ENCODE assay signal across 8 cellular contexts in the genomic region with DNA sequence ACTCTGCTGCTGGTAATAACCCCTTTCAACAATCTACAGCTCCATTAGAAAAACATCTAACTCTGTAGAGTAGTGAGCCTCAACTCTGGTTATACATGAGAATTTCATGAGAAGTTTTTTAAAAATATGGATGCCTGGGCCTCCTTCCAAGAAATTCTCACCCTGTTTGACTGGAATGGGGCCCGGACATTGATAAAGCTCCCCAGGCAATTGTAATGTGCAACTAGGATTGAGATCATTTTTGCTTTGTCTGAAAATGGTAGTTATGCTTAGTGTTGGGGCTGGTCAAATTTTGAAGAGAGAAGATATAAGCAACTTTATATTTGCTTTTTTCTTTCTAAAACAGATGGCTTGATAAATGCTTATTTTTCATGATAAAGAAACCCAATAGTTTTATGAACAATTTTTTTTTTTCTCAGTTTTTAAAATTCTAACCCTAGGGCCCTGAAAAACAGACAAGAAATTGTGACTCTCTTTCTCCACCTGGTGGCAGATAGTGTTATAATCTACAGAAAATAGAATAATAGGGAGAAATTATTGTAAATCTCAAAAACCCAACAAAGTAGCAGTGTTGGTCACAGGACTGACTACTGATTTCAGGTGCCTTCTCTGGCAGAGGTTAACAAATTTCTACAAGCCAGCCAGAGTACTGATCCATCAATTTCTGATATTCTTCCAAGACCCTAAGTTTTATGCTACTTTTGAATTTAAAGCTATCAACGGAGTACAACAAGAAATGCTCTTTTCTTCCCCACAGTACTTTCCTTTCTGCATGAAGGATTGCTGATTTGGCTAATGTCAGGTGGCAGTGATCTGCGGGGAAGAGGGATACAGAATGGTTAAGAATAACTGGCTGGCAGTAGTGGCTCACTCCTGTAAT.
DNase-seq lines count a peak whose midpoint lies in the region; ATAC-seq and TF ChIP-seq lines count a peak whose summit lies in the region.

No MANE protein-coding gene starts in this region.

- peak; percentile 27 for DNase-seq in AG20443 (ENCODE audit: low spot score)
- DNase-seq in HCT116 (ENCODE audit: low read depth, low spot score): no peak
- DNase-seq in iris pigment epithelial cell (ENCODE audit: low read depth): peak; percentile 47
- no peak for DNase-seq in vagina (ENCODE audit: extremely low spot score in 2 of 2)
- no peak for DNase-seq in NCI-H2107 (lab: John Stamatoyannopoulos, UW)
- DNase-seq in activated effector memory CD4-positive, alpha-beta T cell treated with anti-CD3 and anti-CD28 coated beads, Interleukin-2, amount 50 U/mL, for 16 hours: no peak

- H2AFZ ChIP-seq in HCT116 (ENCODE audit: low read depth, low read length, poor library complexity, severe bottlenecking): peak overlapping the region; percentile 98

- ATAC-seq in HCT116 (peak; percentile 61; the same call in 1 of the 2 replicates), HG02840 (IDR thresholded peaks at IDR 0.05; ENCODE audit: low FRiP score, unreplicated experiment) (no peak)

- RAD21 ChIA-PET in HCT116 (lab: Charles Lee; ENCODE audit: low non-redundant PET in 1 of 2, low total read pairs in 2 of 2, uncharacterized antibody in 2 of 2, unreplicated experiment in 2 of 2): interaction anchor here (0.7 to 1.6 kb wide), 4 partner anchors 175 to 181 kb away, joined by 3 to 10 read pairs (median 4); a partner anchor contains a TSS

- BruUV-seq in HCT116 (replicated peaks; lab: Mats Ljungman, UMichigan): no TSS peak

- no peaks in the 10 kb centered on the region for H3K27me3 ChIP-seq in HCT116 (ENCODE audit: insufficient read depth, low read length)
- H3K27me3 ChIP-seq in vagina: no peaks in the 10 kb centered on the region

- intact Hi-C loops in HCT116 (cut with micrococcal nuclease): loop anchor here (1.0 kb wide), 2 partner anchors 175 to 181 kb away; a partner anchor contains a TSS
- intact Hi-C loops in vagina (cut with DNase I): no loop called here

- 0 out of 2 replicates have a peak overlapping the region, but pooled peaks have one; percentile 24 for H3K4me2 ChIP-seq in HCT116 (ENCODE audit: low read length)

- H3K4me1 ChIP-seq in HCT116 (ENCODE audit: control insufficient read depth in 1 of 2, insufficient read depth in 2 of 2, low read length in 2 of 2): peaks cover 18 to 48% of the 10 kb centered on the region in 2 experiments
- H3K4me1 ChIP-seq in vagina: no peaks in the 10 kb centered on the region

- POLR2A ChIA-PET in HCT116 (lab: Charles Lee): interaction anchor here (1.4 to 3.9 kb wide), 2 partner anchors 170 to 175 kb away, joined by 5 to 33 read pairs; a partner anchor contains a TSS

- H3K9ac ChIP-seq in HCT116 (ENCODE audit: low read length): no peak overlapping the region

- peak; percentile 71 for TF ChIP-seq RAD21 in HCT116 (IDR thresholded peaks at IDR 0.05; ENCODE audit: low read depth)

- H3K9me3 ChIP-seq in HCT116 (ENCODE audit: control insufficient read depth in 1 of 2, insufficient read depth in 1 of 2, low read depth in 1 of 2, low read length in 2 of 2) (no peaks in the 10 kb centered on the region), vagina (no peaks in the 10 kb centered on the region)

- H3K9me2 ChIP-seq in HCT116 (ENCODE audit: insufficient read depth): no peaks in the 10 kb centered on the region

- TF ChIP-seq CTCF in HCT116 (IDR thresholded peaks at IDR 0.05 in 2 of 3, conservative IDR thresholded peaks at IDR 0.05 in 1 of 3; ENCODE audit: borderline replicate concordance in 1 of 3, insufficient read depth in 1 of 3, low read depth in 2 of 3, low read length in 2 of 3) (peak; percentile 30 to 66 (median 63); a peak in 4 of 6 replicates), WI38 (IDR thresholded peaks at IDR 0.05; ENCODE audit: low read depth, low read length) (peak; percentile 19; the same call in 1 of the 2 replicates), vagina (IDR thresholded peaks at IDR 0.05) (peak; percentile 29 to 66 (median 32))

- CTCF ChIA-PET in HCT116 (lab: Charles Lee): interaction anchor here (0.6 to 5.2 kb wide), 9 partner anchors 8 to 181 kb away, joined by 3 to 55 read pairs (median 3); a partner anchor contains a TSS

- H3K79me2 ChIP-seq in HCT116 (ENCODE audit: insufficient read depth, low read length): no peaks in the 10 kb centered on the region

- H3K36me3 ChIP-seq in HCT116 (ENCODE audit: control insufficient read depth in 1 of 2, insufficient read depth in 2 of 2, low read length in 2 of 2): no peaks in the 10 kb centered on the region
- no peaks in the 10 kb centered on the region for H3K36me3 ChIP-seq in vagina

- no peak for TF ChIP-seq POLR2A in HCT116 (IDR thresholded peaks at IDR 0.05; ENCODE audit: borderline replicate concordance, extremely low read depth, insufficient read depth, insufficient read length)
- TF ChIP-seq POLR2A in vagina (IDR thresholded peaks at IDR 0.05): no peak

- H4K20me1 ChIP-seq in HCT116 (ENCODE audit: insufficient read depth): no peaks in the 10 kb centered on the region

- H3K4me3 ChIP-seq in HCT116 (replicated peaks in 1 of 2; ENCODE audit: low read depth in 1 of 2, low read length in 2 of 2) (no peak overlapping the region), WI38 (ENCODE audit: low read depth, low read length) (no peak overlapping the region), vagina (no peak overlapping the region)

- H3K27ac ChIP-seq in HCT116 (ENCODE audit: low read depth, low read length) (peak overlapping the region; percentile 62; the same call in 1 of the 2 replicates), vagina (no peak overlapping the region)

TF ChIP-seq in HCT116, 20 proteins besides CTCF, POLR2A, EP300 and RAD21:
- TF ChIP-seq ZFX (IDR thresholded peaks at IDR 0.05) (no peak), POLR2AphosphoS5 (IDR thresholded peaks at IDR 0.05; ENCODE audit: low read depth, low read length) (no peak), EZH2 (IDR thresholded peaks at IDR 0.05) (no peak), SIN3A (IDR thresholded peaks at IDR 0.05; ENCODE audit: low read depth) (no peak), ELF1 (IDR thresholded peaks at IDR 0.05; ENCODE audit: borderline replicate concordance, low read depth) (no peak), CEBPB (IDR thresholded peaks at IDR 0.05; ENCODE audit: low read depth) (no peak), FOSL1 (IDR thresholded peaks at IDR 0.05; ENCODE audit: low read depth) (no peak; the same call in 1 of the 2 replicates), ZNF274 (IDR thresholded peaks at IDR 0.05; ENCODE audit: low read depth, low read length) (no peak)
- TF ChIP-seq, protein P1, sequence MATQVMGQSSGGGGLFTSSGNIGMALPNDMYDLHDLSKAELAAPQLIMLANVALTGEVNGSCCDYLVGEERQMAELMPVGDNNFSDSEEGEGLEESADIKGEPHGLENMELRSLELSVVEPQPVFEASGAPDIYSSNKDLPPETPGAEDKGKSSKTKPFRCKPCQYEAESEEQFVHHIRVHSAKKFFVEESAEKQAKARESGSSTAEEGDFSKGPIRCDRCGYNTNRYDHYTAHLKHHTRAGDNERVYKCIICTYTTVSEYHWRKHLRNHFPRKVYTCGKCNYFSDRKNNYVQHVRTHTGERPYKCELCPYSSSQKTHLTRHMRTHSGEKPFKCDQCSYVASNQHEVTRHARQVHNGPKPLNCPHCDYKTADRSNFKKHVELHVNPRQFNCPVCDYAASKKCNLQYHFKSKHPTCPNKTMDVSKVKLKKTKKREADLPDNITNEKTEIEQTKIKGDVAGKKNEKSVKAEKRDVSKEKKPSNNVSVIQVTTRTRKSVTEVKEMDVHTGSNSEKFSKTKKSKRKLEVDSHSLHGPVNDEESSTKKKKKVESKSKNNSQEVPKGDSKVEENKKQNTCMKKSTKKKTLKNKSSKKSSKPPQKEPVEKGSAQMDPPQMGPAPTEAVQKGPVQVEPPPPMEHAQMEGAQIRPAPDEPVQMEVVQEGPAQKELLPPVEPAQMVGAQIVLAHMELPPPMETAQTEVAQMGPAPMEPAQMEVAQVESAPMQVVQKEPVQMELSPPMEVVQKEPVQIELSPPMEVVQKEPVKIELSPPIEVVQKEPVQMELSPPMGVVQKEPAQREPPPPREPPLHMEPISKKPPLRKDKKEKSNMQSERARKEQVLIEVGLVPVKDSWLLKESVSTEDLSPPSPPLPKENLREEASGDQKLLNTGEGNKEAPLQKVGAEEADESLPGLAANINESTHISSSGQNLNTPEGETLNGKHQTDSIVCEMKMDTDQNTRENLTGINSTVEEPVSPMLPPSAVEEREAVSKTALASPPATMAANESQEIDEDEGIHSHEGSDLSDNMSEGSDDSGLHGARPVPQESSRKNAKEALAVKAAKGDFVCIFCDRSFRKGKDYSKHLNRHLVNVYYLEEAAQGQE (IDR thresholded peaks at IDR 0.05; ENCODE audit: low read depth): no peak

Comparison
In these comparisons a context has a peak if more than half of its experiments do, and no peak if none do; other contexts are left out.
1. DNase-seq: peak in AG20443 (single experiment) and iris pigment epithelial cell (single experiment); none in HCT116 (single experiment), vagina (0 of 2), NCI-H2107 (single experiment) and activated effector memory CD4-positive, alpha-beta T cell treated with anti-CD3 and anti-CD28 coated beads, Interleukin-2, amount 50 U/mL, for 16 hours (single experiment).
2. Peak in every context shown above with its lines, with median percentiles within 50 percentile points of each other: CTCF ChIP-seq.